In the genomic region with DNA sequence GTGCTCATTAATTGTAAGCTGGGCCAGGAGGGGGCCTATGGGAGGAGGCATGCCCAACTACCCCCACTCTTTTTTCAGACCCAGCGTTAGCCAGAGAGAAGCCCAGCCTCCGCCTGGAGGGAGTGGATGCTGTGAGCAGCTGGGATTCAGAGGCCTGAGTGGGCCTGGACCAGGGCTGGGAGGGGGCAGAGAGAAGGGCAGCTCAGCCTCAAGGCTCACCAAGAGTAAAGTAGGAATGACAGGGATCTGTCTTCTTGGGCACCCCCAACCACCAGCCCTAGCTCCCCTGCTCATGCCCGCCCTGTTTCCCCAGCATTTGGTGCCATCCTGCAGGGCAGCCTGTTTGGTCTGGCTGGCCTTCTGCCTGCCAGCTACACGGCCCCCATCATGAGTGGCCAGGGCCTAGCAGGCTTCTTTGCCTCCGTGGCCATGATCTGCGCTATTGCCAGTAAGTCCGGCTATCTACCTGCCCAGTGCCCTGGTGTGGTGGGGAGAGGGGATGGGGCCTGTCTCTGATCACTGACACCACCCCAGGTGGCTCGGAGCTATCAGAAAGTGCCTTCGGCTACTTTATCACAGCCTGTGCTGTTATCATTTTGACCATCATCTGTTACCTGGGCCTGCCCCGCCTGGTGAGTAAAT, we compare ENCODE assay signal across 18 cellular contexts. TPM values are rescaled to one million over a fixed set of nuclear protein-coding genes. Genes with fewer than 3 reads are reported as not detected.
DNase-seq lines count a peak whose midpoint lies in the region; ATAC-seq, FAIRE-seq and TF ChIP-seq lines count a peak whose summit lies in the region.
"Had no signal": no experiment of that assay in that cellular context is flagged by ENCODE, and none has a peak within 500 bp of the region (broad histone marks: within the 10 kb centered on the region; RNA-seq: fewer than 3 reads in every experiment).

No MANE protein-coding gene starts in this region.

- peaks cover 12% of the 10 kb centered on the region for H3K79me2 ChIP-seq in osteoblast (ENCODE audit: insufficient read depth, low read length)

- H3K9me3 ChIP-seq in right atrium auricular region = no peaks in the 10 kb centered on the region
- H3K9me3 ChIP-seq in ascending aorta = no peaks in the 10 kb centered on the region
- H3K9me3 ChIP-seq in osteoblast (ENCODE audit: low read depth, low read length) = no peaks in the 10 kb centered on the region
- H3K9me3 ChIP-seq in subcutaneous abdominal adipose tissue (ENCODE audit: control insufficient read depth in 5 of 5, low read length in 5 of 5) = no peaks in the 10 kb centered on the region
- H3K9me3 ChIP-seq: A549 had no signal

- TF ChIP-seq CTCF in right atrium auricular region (IDR thresholded peaks at IDR 0.05) (no peak), ascending aorta (IDR thresholded peaks at IDR 0.05) (no peak), osteoblast (IDR thresholded peaks at IDR 0.05; ENCODE audit: extremely low read depth, low read depth, low read length) (no peak)

- no peak overlapping the region for H2AFZ ChIP-seq in osteoblast (ENCODE audit: low read length)

- intact Hi-C loops in left ventricle myocardium superior (cut with micrococcal nuclease) = no loop called here
- intact Hi-C loops in ascending aorta (cut with DNase I) = no loop called here

- H4K20me1 ChIP-seq in osteoblast (ENCODE audit: insufficient read depth, low read length) = no peaks in the 10 kb centered on the region

- H3K27me3 ChIP-seq in right atrium auricular region (no peaks in the 10 kb centered on the region), ascending aorta (no peaks in the 10 kb centered on the region), osteoblast (ENCODE audit: insufficient read depth, low read length) (no peaks in the 10 kb centered on the region), subcutaneous abdominal adipose tissue (ENCODE audit: control insufficient read depth in 5 of 5, insufficient read depth in 4 of 5, low read length in 5 of 5) (no peaks in the 10 kb centered on the region)

- H3K27ac ChIP-seq in right atrium auricular region (peak overlapping the region; percentile 98), ascending aorta (peak overlapping the region; percentile 80 to 100), osteoblast (ENCODE audit: low read depth, low read length) (no peak overlapping the region), subcutaneous abdominal adipose tissue (ENCODE audit: low read depth, low read length) (peak overlapping the region; percentile 99)
- H3K27ac ChIP-seq: A549, C4-2B had no signal

- ATAC-seq in left ventricle myocardium superior (no peak), GM21390 (IDR thresholded peaks at IDR 0.05; ENCODE audit: unreplicated experiment) (no peak)
- ATAC-seq: A549, HCT116 had no signal

- no peak for DNase-seq in right atrium auricular region (ENCODE audit: low spot score)
- DNase-seq in left ventricle myocardium superior = no peak
- no peak for DNase-seq in ascending aorta (ENCODE audit: low spot score in 2 of 2)
- DNase-seq in osteoblast (ENCODE audit: insufficient read length, low spot score, missing footprints) = peak; percentile 73
- no peak for DNase-seq in GM12892 (ENCODE audit: insufficient read length)
- no peak for DNase-seq in NCI-H1694 (lab: John Stamatoyannopoulos, UW)
- DNase-seq: Karpas-422, MM.1S, NCI-H1105, NCI-H1930, NCI-H2171 treated with DMSO at 0.1 percent for 48 hours, NCI-H510A had no signal

- H3K4me1 ChIP-seq in right atrium auricular region (peaks cover 0 to 85% of the 10 kb centered on the region in 2 donors), ascending aorta (peaks cover 43 to 60% of the 10 kb centered on the region in 2 donors), osteoblast (ENCODE audit: insufficient read depth, low read length) (peaks cover 32% of the 10 kb centered on the region), subcutaneous abdominal adipose tissue (ENCODE audit: control insufficient read depth in 5 of 5, insufficient read depth in 5 of 5, low read length in 5 of 5) (peaks cover 24 to 96% (median 90%) of the 10 kb centered on the region in 5 donors)

- H3K4me3 ChIP-seq in right atrium auricular region = no peak overlapping the region
- H3K4me3 ChIP-seq in ascending aorta = no peak overlapping the region
- H3K4me3 ChIP-seq in osteoblast (ENCODE audit: insufficient read depth, low read length) = no peak overlapping the region
- H3K4me3 ChIP-seq in subcutaneous abdominal adipose tissue (ENCODE audit: low read depth in 1 of 5, low read length in 5 of 5) = no peak overlapping the region
- H3K4me3 ChIP-seq: A549 had no signal

- TF ChIP-seq POLR2A in GM12892 (IDR thresholded peaks at IDR 0.05; ENCODE audit: low read depth, low read length) = no peak

- H3K36me3 ChIP-seq in right atrium auricular region (peaks cover 38% of the 10 kb centered on the region), ascending aorta (peaks cover 38 to 56% of the 10 kb centered on the region in 2 donors), osteoblast (ENCODE audit: insufficient read depth, low read length) (peaks cover 8% of the 10 kb centered on the region), subcutaneous abdominal adipose tissue (ENCODE audit: control insufficient read depth in 5 of 5, insufficient read depth in 5 of 5, low read length in 5 of 5) (peaks cover 0 to 66% (median 52%) of the 10 kb centered on the region in 5 donors)

- no peak for FAIRE-seq in GM12892 (lab: Jason Lieb, UNC)
- FAIRE-seq: A549, RCC 7860 had no signal

- peak overlapping the region in 1 of 5 donors; percentile 14 for H3K9ac ChIP-seq in subcutaneous abdominal adipose tissue (ENCODE audit: low read length in 5 of 5)

- H3K4me2 ChIP-seq in osteoblast (ENCODE audit: insufficient read depth, low read length) = no peak overlapping the region
- H3K4me2 ChIP-seq: A549 had no signal

RNA-seq across cellular contexts. Expression of a gene that starts 6.8 kb away (rescaled TPM):
- total RNA-seq in right atrium auricular region (100 to 1,000 TPM; 105 to 256 TPM), left ventricle myocardium superior (217 TPM), ascending aorta (224 TPM), osteoblast (8.0 and 10.0 TPM in 2 replicates)
- 53.0 TPM for polyA plus RNA-seq in GM12892 (2012; ENCODE audit: missing spikeins)

RNA-seq across cellular contexts. Expression of a gene that starts 13.4 kb away (rescaled TPM):
- not detected for total RNA-seq in right atrium auricular region
- 0.67 TPM for total RNA-seq in left ventricle myocardium superior
- total RNA-seq in ascending aorta = 13.9 TPM
- total RNA-seq in osteoblast = not detected in 2 replicates
- not detected for polyA plus RNA-seq in GM12892 (2012; ENCODE audit: missing spikeins)
- polyA plus RNA-seq: A549 had no signal

RNA-seq across cellular contexts. Expression of a gene that starts 16.7 kb away (rescaled TPM):
- 100 to 1,000 TPM; 716 to 772 TPM for total RNA-seq in right atrium auricular region
- 873 TPM for total RNA-seq in left ventricle myocardium superior
- 354 TPM for total RNA-seq in ascending aorta
- 676 and 702 TPM in 2 replicates for total RNA-seq in osteoblast
- polyA plus RNA-seq in GM12892 (2012; ENCODE audit: missing spikeins) = 974 TPM

RNA-seq across cellular contexts. Expression of a gene that starts 27.2 kb away (rescaled TPM):
- total RNA-seq in right atrium auricular region (10 to 100 TPM; 23.0 to 23.7 TPM), left ventricle myocardium superior (20.0 TPM), ascending aorta (9.9 TPM), osteoblast (86.0 and 94.1 TPM in 2 replicates)
- 38.8 TPM for polyA plus RNA-seq in GM12892 (2012; ENCODE audit: missing spikeins)

RNA-seq across cellular contexts. Expression of a gene that starts 35.2 kb away (rescaled TPM):
- total RNA-seq in right atrium auricular region (1 to 10 TPM; 3.8 to 8.7 TPM), left ventricle myocardium superior (3.1 TPM), ascending aorta (1.9 TPM), osteoblast (3.2 and 4.7 TPM in 2 replicates)
- 60.4 TPM for polyA plus RNA-seq in GM12892 (2012; ENCODE audit: missing spikeins)
